Comparison of ENCODE assay signal across 16 cellular contexts in the genomic region with DNA sequence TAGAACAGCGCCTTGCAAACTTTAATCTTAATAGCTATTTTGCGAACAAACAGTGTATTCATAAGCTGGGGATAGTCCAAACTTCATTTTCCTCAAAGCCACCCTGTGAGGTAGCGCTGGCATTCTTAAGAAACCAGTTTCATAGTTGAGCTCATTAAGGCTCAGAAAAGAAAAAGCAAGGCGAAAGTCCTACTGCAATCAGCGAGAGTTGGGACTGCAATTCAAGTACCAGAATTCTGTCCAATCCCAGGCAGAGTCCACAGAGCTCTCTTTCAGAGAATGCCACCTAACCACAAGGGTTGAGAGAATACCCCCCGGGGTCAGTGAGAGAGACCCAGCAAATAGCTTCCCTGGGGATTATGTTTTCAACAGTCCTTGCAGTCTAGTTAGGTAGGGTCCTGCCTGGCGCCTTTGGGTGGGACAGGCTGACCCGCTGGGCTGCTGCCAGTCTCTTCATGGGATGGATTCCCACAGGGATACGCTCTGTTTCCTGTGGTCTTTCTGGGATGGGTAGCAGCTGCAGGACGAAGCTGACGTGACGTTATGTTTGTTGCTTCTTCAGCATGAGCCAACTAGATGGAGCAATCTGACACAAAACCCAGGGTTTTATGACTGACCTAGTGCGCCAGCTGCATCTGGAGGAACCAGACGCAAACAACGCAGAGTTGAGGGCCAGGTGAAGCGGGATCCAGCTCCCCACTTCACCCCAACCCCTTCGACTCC. TPM values are rescaled to one million over a fixed set of nuclear protein-coding genes. Genes with fewer than 3 reads are reported as not detected.
DNase-seq lines count a peak whose midpoint lies in the region; ATAC-seq and TF ChIP-seq lines count a peak whose summit lies in the region.
"Had no signal": no experiment of that assay in that cellular context is flagged by ENCODE, and none has a peak within 500 bp of the region (broad histone marks: within the 10 kb centered on the region; RNA-seq: fewer than 3 reads in every experiment).

No MANE protein-coding gene starts in this region.

- no peak overlapping the region for H3K4me3 Mint-ChIP-seq in CD4-positive, alpha-beta memory T cell
- H3K4me3 Mint-ChIP-seq: activated naive CD8-positive, alpha-beta T cell treated with anti-CD3 and anti-CD28 coated beads for 36 hours had no signal

- peak; percentile 39 to 82 (median 70) for ATAC-seq in heart right ventricle
- no peak for ATAC-seq in GM19397 (IDR thresholded peaks at IDR 0.05; ENCODE audit: unreplicated experiment)

- H3K9ac ChIP-seq in BLaER1 = no peak overlapping the region
- H3K9ac ChIP-seq: parathyroid adenoma had no signal

- 72 to 77% methylated on average over 17 of the region's 17 CpGs for WGBS in heart right ventricle, 2 donors

- H3K27ac ChIP-seq in BLaER1 (no peak overlapping the region), heart right ventricle (peak overlapping the region in 1 of 10 donors; percentile 51)
- H3K27ac ChIP-seq in CD4-positive, alpha-beta memory T cell (ENCODE audit: low read depth, low read length) = no peak overlapping the region
- H3K27ac ChIP-seq: parathyroid adenoma, tibial artery had no signal

- POLR2A ChIA-PET in CD4-positive, alpha-beta memory T cell (lab: Charles Lee; ENCODE audit: partially characterized antibody) = no interaction called here

- H3K9me3 Mint-ChIP-seq in CD4-positive, alpha-beta memory T cell = peaks cover 0 to 2% (median 0%) of the 10 kb centered on the region in 8 donors
- H3K9me3 Mint-ChIP-seq: activated naive CD8-positive, alpha-beta T cell treated with anti-CD3 and anti-CD28 coated beads for 36 hours had no signal

- H3K36me3 Mint-ChIP-seq in CD4-positive, alpha-beta memory T cell = no peaks in the 10 kb centered on the region
- H3K36me3 Mint-ChIP-seq: activated naive CD8-positive, alpha-beta T cell treated with anti-CD3 and anti-CD28 coated beads for 36 hours had no signal

- no peak overlapping the region for H3K27ac Mint-ChIP-seq in CD4-positive, alpha-beta memory T cell

- H3K4me3 ChIP-seq in BLaER1 (no peak overlapping the region), heart right ventricle (no peak overlapping the region), skeletal muscle cell (ENCODE audit: low read depth, low read length) (no peak overlapping the region)
- no peak overlapping the region for H3K4me3 ChIP-seq in CD4-positive, alpha-beta memory T cell (ENCODE audit: low read length in 2 of 2)
- H3K4me3 ChIP-seq: tibial artery had no signal

- peaks cover 5 to 14% of the 10 kb centered on the region in 2 donors for H3K27me3 Mint-ChIP-seq in CD4-positive, alpha-beta memory T cell

- H3K27me3 ChIP-seq in BLaER1 = no peaks in the 10 kb centered on the region
- peaks cover 0 to 23% (median 0%) of the 10 kb centered on the region in 7 donors for H3K27me3 ChIP-seq in heart right ventricle
- no peaks in the 10 kb centered on the region for H3K27me3 ChIP-seq in CD4-positive, alpha-beta memory T cell (ENCODE audit: insufficient read depth, low read length)

- H3K4me2 ChIP-seq in BLaER1 = peak overlapping the region; percentile 73

- intact Hi-C loops in heart right ventricle (cut with DNase I) = loop anchor here in 1 of 10 donors (10.0 kb wide), 1 partner anchor 167 kb away; no protein-coding TSS in a partner anchor
- intact Hi-C loops in CD4-positive, alpha-beta memory T cell (cut with micrococcal nuclease) = no loop called here

- H3K9me3 ChIP-seq in BLaER1 (no peaks in the 10 kb centered on the region), heart right ventricle (no peaks in the 10 kb centered on the region)
- no peaks in the 10 kb centered on the region for H3K9me3 ChIP-seq in CD4-positive, alpha-beta memory T cell (ENCODE audit: control insufficient read depth in 1 of 2, low read length in 2 of 2)
- H3K9me3 ChIP-seq: tibial artery had no signal

- DNase-seq in SHP77 (lab: John Stamatoyannopoulos, UW) (peak; percentile 77 to 94), heart right ventricle (peak; percentile 37 to 55), skeletal muscle cell (ENCODE audit: low read depth) (peak; percentile 78), NOMO-1 treated with DMSO at 0.1 percent for 48 hours (lab: John Stamatoyannopoulos, UW; ENCODE audit: unreplicated experiment) (no peak), NCI-H1092 (lab: John Stamatoyannopoulos, UW) (no peak)
- DNase-seq in CD4-positive, alpha-beta memory T cell = no peak
- DNase-seq: activated naive CD8-positive, alpha-beta T cell treated with anti-CD3 and anti-CD28 coated beads for 36 hours; EL; erythroblast; KG1; NCI-H2029; SW 1271 had no signal

- CTCF ChIA-PET in CD4-positive, alpha-beta memory T cell (lab: Charles Lee; ENCODE audit: partially characterized antibody) = interaction anchor here (1.1 to 2.1 kb wide), 2 partner anchors 8 to 10 kb away, joined by 3 to 14 read pairs; no protein-coding TSS in a partner anchor

- no peaks in the 10 kb centered on the region for H4K20me1 ChIP-seq in BLaER1

- no peaks in the 10 kb centered on the region for H3K36me3 ChIP-seq in BLaER1
- no peaks in the 10 kb centered on the region for H3K36me3 ChIP-seq in heart right ventricle
- no peaks in the 10 kb centered on the region for H3K36me3 ChIP-seq in CD4-positive, alpha-beta memory T cell (ENCODE audit: insufficient read depth, low read length)
- H3K36me3 ChIP-seq: tibial artery had no signal

- no peak for TF ChIP-seq CTCF in heart right ventricle (IDR thresholded peaks at IDR 0.05)

- H3K4me1 Mint-ChIP-seq in CD4-positive, alpha-beta memory T cell = no peaks in the 10 kb centered on the region
- H3K4me1 Mint-ChIP-seq: activated naive CD8-positive, alpha-beta T cell treated with anti-CD3 and anti-CD28 coated beads for 36 hours had no signal

- H3K4me1 ChIP-seq in BLaER1 = peaks cover 52% of the 10 kb centered on the region
- peaks cover 0 to 8% (median 5%) of the 10 kb centered on the region in 9 donors for H3K4me1 ChIP-seq in heart right ventricle
- no peaks in the 10 kb centered on the region for H3K4me1 ChIP-seq in CD4-positive, alpha-beta memory T cell (ENCODE audit: insufficient read depth, low read length)
- H3K4me1 ChIP-seq: parathyroid adenoma had no signal

RNA-seq across cellular contexts. Expression of a gene that starts 16.0 kb away (rescaled TPM):
- 1 to 10 TPM in 9 of 10 donors, under 1 TPM in 1; 0.70 to 3.9 (median 1.7) TPM for total RNA-seq in heart right ventricle
- 1 to 10 TPM in 1 of 2 donors, under 1 TPM in 1; 0.88 to 1.0 TPM for polyA plus RNA-seq in heart right ventricle
- total RNA-seq in CD4-positive, alpha-beta memory T cell = under 1 TPM in 1 of 2 experiments, not detected in 1; 0.30 TPM
- polyA plus RNA-seq in CD4-positive, alpha-beta memory T cell = under 1 TPM in 1 of 2 donors, not detected in 1; 0.24 TPM
- total RNA-seq: activated naive CD8-positive, alpha-beta T cell treated with anti-CD3 and anti-CD28 coated beads for 36 hours had no signal

Comparison
In these comparisons a context has a peak if more than half of its experiments do, and no peak if none do; other contexts are left out.
1. DNase-seq: peak in SHP77 (2 of 2), heart right ventricle (2 of 2) and skeletal muscle cell (single experiment); none in CD4-positive, alpha-beta memory T cell (0 of 5), NOMO-1 treated with DMSO at 0.1 percent for 48 hours (single experiment) and NCI-H1092 (single experiment).